In the genomic region with DNA sequence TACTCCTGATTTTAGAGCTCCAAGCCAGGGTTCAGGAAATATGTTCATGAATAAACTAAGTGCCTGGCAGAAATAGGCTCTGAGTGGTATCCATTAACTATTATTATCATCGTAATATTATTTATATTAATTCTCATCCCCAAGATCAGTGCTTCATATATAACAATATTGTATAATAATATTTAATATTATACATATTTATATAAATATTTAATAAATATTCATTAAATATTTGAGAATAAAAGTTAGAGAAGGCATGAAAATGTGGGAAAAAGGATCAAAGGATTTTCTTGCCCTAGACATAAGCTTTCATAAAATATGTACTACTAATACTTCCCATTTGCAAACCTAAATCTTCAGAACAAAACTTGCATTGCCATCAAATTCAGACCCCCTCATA, we compare ENCODE assay signal across 9 cellular contexts.
"Had no signal": no experiment of that assay in that cellular context is flagged by ENCODE, and none has a peak within 500 bp of the region (broad histone marks: within the 10 kb centered on the region; RNA-seq: fewer than 3 reads in every experiment).

No MANE protein-coding gene starts in this region.

- ATAC-seq: HepG2, K562 had no signal

- FAIRE-seq: HepG2, HTR-8/SVneo, K562 had no signal

- H3K4me1 Mint-ChIP-seq: IgD-negative memory B cell had no signal

- DNase-seq: IMR-90, KBM-7, KG1 had no signal

- H3K36me3 Mint-ChIP-seq: IgD-negative memory B cell had no signal

- H3K27ac ChIP-seq: HL-60, KMS-11 had no signal

- H3K27ac Mint-ChIP-seq: IgD-negative memory B cell had no signal

- H3K27me3 Mint-ChIP-seq: IgD-negative memory B cell had no signal

- H3K4me3 Mint-ChIP-seq: IgD-negative memory B cell had no signal
